Comparison of ENCODE assay signal across 9 cellular contexts in the genomic region with DNA sequence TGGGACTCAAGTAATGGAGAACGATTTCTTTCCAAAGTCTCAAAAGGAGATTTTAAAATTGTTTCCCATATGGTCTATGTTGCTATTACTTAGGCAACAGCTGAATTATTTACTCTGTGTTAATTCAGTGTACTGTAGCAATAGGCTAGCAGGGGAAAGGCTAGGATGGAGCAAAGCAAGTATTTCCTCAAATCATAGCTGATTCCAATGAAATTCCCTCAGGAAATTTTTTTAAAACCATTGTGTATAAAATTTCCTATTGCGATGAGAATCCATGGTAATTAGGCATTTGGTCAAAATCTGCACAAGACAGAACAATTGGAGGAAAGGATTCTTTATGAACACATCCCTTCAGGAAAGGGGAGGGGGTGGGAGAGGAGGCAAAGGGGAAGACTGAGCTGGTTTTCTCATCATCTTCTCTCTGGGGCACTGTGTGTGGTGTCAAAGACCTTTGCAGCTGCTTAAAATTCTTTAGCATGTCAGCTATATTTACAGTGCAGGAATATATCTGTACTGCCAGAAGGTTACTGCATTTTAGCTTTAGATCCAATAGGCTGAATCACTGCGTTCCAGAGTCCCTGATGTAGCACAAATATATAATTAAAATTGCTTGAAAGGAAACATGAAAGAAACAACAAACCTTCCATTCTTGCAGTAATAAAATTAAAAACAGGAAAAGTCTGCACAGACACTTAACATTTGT.
A peak's percentile ranks its signal among the peaks of the same experiment; 100 is the strongest.
DNase-seq lines count a peak whose midpoint lies in the region; ATAC-seq and TF ChIP-seq lines count a peak whose summit lies in the region.
"Had no signal": no experiment of that assay in that cellular context is flagged by ENCODE, and none has a peak within 500 bp of the region (broad histone marks: within the 10 kb centered on the region; RNA-seq: fewer than 3 reads in every experiment).

No MANE protein-coding gene starts in this region.

- H3K4me3 ChIP-seq in H7 (ENCODE audit: insufficient read depth, low read depth, low read length) = no peak overlapping the region
- H3K4me3 ChIP-seq in heart left ventricle = peak overlapping the region in 11 of 12 donors; percentile 50 to 74 (median 60)
- H3K4me3 ChIP-seq in skeletal muscle cell (ENCODE audit: low read depth, low read length) = peak overlapping the region; percentile 58

- CTCF ChIA-PET in activated CD8-positive, alpha-beta T cell treated with anti-CD3 and anti-CD28 coated beads, Interleukin-2, amount 10 ng/mL, durations not matched to agents 7 days and 5 days (lab: Charles Lee) = no interaction called here

- no peak for ATAC-seq in activated CD8-positive, alpha-beta T cell treated with anti-CD3 and anti-CD28 coated beads, Interleukin-2, amount 10 ng/mL, durations not matched to agents 7 days and 5 days
- ATAC-seq in heart left ventricle (peak; percentile 4 to 70 (median 44)), GM19452 (IDR thresholded peaks at IDR 0.05; ENCODE audit: unreplicated experiment) (no peak)

- peaks cover 25% of the 10 kb centered on the region for H3K27me3 Mint-ChIP-seq in activated CD8-positive, alpha-beta T cell treated with anti-CD3 and anti-CD28 coated beads, Interleukin-2, amount 10 ng/mL, durations not matched to agents 7 days and 5 days (ENCODE audit: low read depth)

- peak; percentile 42 for DNase-seq in H7
- no peak for DNase-seq in activated CD8-positive, alpha-beta T cell treated with anti-CD3 and anti-CD28 coated beads, Interleukin-2, amount 10 ng/mL, durations not matched to agents 7 days and 5 days
- peak in 2 of 5 donors; percentile 54 to 57 for DNase-seq in heart left ventricle
- DNase-seq in skeletal muscle cell (ENCODE audit: low read depth) = peak; percentile 80
- DNase-seq in NCI-H187 treated with DMSO at 0.1 percent for 48 hours (lab: John Stamatoyannopoulos, UW) = no peak
- no peak for DNase-seq in LoVo (ENCODE audit: low spot score)
- no peak for DNase-seq in mesenteric fat pad (ENCODE audit: low spot score)

- peaks cover 48% of the 10 kb centered on the region for H3K4me1 Mint-ChIP-seq in activated CD8-positive, alpha-beta T cell treated with anti-CD3 and anti-CD28 coated beads, Interleukin-2, amount 10 ng/mL, durations not matched to agents 7 days and 5 days (ENCODE audit: low read depth)

- TF ChIP-seq CTCF in heart left ventricle (IDR thresholded peaks at IDR 0.05) = no peak

- H3K4me1 ChIP-seq in heart left ventricle = peaks cover 7 to 71% (median 59%) of the 10 kb centered on the region in 12 donors

- TF ChIP-seq POLR2A in heart left ventricle (IDR thresholded peaks at IDR 0.05) = no peak

- H3K36me3 ChIP-seq in H7 (replicated peaks; ENCODE audit: control insufficient read depth, insufficient read depth, low read length) (peaks cover 9% of the 10 kb centered on the region), heart left ventricle (peaks cover 0 to 23% (median 11%) of the 10 kb centered on the region in 9 donors)

- H3K36me3 Mint-ChIP-seq in activated CD8-positive, alpha-beta T cell treated with anti-CD3 and anti-CD28 coated beads, Interleukin-2, amount 10 ng/mL, durations not matched to agents 7 days and 5 days (ENCODE audit: low read depth) = peaks cover 3% of the 10 kb centered on the region
- H3K36me3 Mint-ChIP-seq: activated naive CD4-positive, alpha-beta T cell treated with anti-CD3 and anti-CD28 coated beads, Interleukin-2, amount 50 U/mL, for 24 hours had no signal

- POLR2A ChIA-PET in activated CD8-positive, alpha-beta T cell treated with anti-CD3 and anti-CD28 coated beads, Interleukin-2, amount 10 ng/mL, durations not matched to agents 7 days and 5 days (lab: Charles Lee) = no interaction called here

- H3K9me3 ChIP-seq in heart left ventricle = no peaks in the 10 kb centered on the region

- H3K9me3 Mint-ChIP-seq in activated CD8-positive, alpha-beta T cell treated with anti-CD3 and anti-CD28 coated beads, Interleukin-2, amount 10 ng/mL, durations not matched to agents 7 days and 5 days (ENCODE audit: insufficient read depth) = no peaks in the 10 kb centered on the region
- H3K9me3 Mint-ChIP-seq: activated naive CD4-positive, alpha-beta T cell treated with anti-CD3 and anti-CD28 coated beads, Interleukin-2, amount 50 U/mL, for 24 hours had no signal

- H3K27ac Mint-ChIP-seq in activated CD8-positive, alpha-beta T cell treated with anti-CD3 and anti-CD28 coated beads, Interleukin-2, amount 10 ng/mL, durations not matched to agents 7 days and 5 days = no peak overlapping the region
- H3K27ac Mint-ChIP-seq: activated naive CD4-positive, alpha-beta T cell treated with anti-CD3 and anti-CD28 coated beads, Interleukin-2, amount 50 U/mL, for 24 hours had no signal

- WGBS in heart left ventricle, 4 donors = 16 to 24% (median 18%) methylated on average over 3 of the region's 3 CpGs

- peak overlapping the region; percentile 44 for H3K4me3 Mint-ChIP-seq in activated CD8-positive, alpha-beta T cell treated with anti-CD3 and anti-CD28 coated beads, Interleukin-2, amount 10 ng/mL, durations not matched to agents 7 days and 5 days
- H3K4me3 Mint-ChIP-seq: activated naive CD4-positive, alpha-beta T cell treated with anti-CD3 and anti-CD28 coated beads, Interleukin-2, amount 50 U/mL, for 24 hours had no signal

- H3K27ac ChIP-seq in heart left ventricle = peak overlapping the region; percentile 41 to 92 (median 83)

- intact Hi-C loops in heart left ventricle (cut with DNase I) = loop anchor here in 9 of 10 donors (1.0 to 10.0 kb wide), 13 partner anchors 56 to 839 kb away; a partner anchor contains a TSS

- H3K27me3 ChIP-seq in H7 (ENCODE audit: control insufficient read depth, insufficient read depth, low read length) (no peaks in the 10 kb centered on the region), heart left ventricle (peaks cover 0 to 65% (median 0%) of the 10 kb centered on the region in 9 donors)

Comparison
In these comparisons a context has a peak if more than half of its experiments do, and no peak if none do; other contexts are left out.
1. DNase-seq: peak in H7 (single experiment) and skeletal muscle cell (single experiment); none in activated CD8-positive, alpha-beta T cell treated with anti-CD3 and anti-CD28 coated beads, Interleukin-2, amount 10 ng/mL, durations not matched to agents 7 days and 5 days (single experiment), NCI-H187 treated with DMSO at 0.1 percent for 48 hours (single experiment), LoVo (single experiment) and mesenteric fat pad (single experiment).
2. ATAC-seq: peak in heart left ventricle (4 of 4); none in activated CD8-positive, alpha-beta T cell treated with anti-CD3 and anti-CD28 coated beads, Interleukin-2, amount 10 ng/mL, durations not matched to agents 7 days and 5 days (single experiment) and GM19452 (single experiment).